In genomic region chr5:110463116-110463515, GRCh38 we compare ENCODE assay signal across 22 cellular contexts.
"Had no signal": no experiment of that assay in that cellular context is flagged by ENCODE, and none has a peak within 500 bp of the region (broad histone marks: within the 10 kb centered on the region; RNA-seq: fewer than 3 reads in every experiment).

No MANE protein-coding gene starts in this region.

- H3K4me3 ChIP-seq: gastroesophageal sphincter, prostate gland, right atrium auricular region, thoracic aorta, upper lobe of right lung had no signal

- H3K9me3 ChIP-seq: gastroesophageal sphincter, prostate gland, right atrium auricular region, thoracic aorta, upper lobe of right lung had no signal

- H3K36me3 Mint-ChIP-seq: activated CD4-positive, alpha-beta memory T cell treated with anti-CD3 and anti-CD28 coated beads for 36 hours; activated naive CD8-positive, alpha-beta T cell treated with anti-CD3 and anti-CD28 coated beads, Interleukin-2, amount 10 ng/mL, durations not matched to agents 7 days and 5 days; brain; memory B cell; natural killer cell treated with Interleukin-12 subunit alpha and Interleukin-12 subunit beta and Interleukin-15 and Interleukin-18, amount 100 ng/mL, for 72 hours had no signal

- H3K4me1 Mint-ChIP-seq: activated naive CD8-positive, alpha-beta T cell treated with anti-CD3 and anti-CD28 coated beads, Interleukin-2, amount 10 ng/mL, durations not matched to agents 7 days and 5 days; brain; memory B cell; T-helper 17 cell had no signal

- H3K36me3 ChIP-seq: gastroesophageal sphincter, prostate gland, right atrium auricular region, thoracic aorta, upper lobe of right lung had no signal

- H3K27ac Mint-ChIP-seq: activated CD4-positive, alpha-beta memory T cell treated with anti-CD3 and anti-CD28 coated beads for 36 hours; activated naive CD4-positive, alpha-beta T cell treated with anti-CD3 and anti-CD28 coated beads for 36 hours; activated naive CD8-positive, alpha-beta T cell treated with anti-CD3 and anti-CD28 coated beads, Interleukin-2, amount 10 ng/mL, durations not matched to agents 7 days and 5 days; activated T-cell treated with anti-CD3 and anti-CD28 coated beads, Interleukin-2, amount 50 U/mL, for 72 hours; brain; effector memory CD8-positive, alpha-beta T cell; memory B cell; natural killer cell treated with Interleukin-12 subunit alpha and Interleukin-12 subunit beta and Interleukin-15 and Interleukin-18, amount 100 ng/mL, for 72 hours; T-helper 17 cell had no signal

- DNase-seq: activated CD4-positive, alpha-beta memory T cell treated with anti-CD3 and anti-CD28 coated beads for 36 hours; activated CD4-positive, alpha-beta T cell treated with anti-CD3 and anti-CD28 coated beads for 48 hours; activated effector memory CD4-positive, alpha-beta T cell treated with Interleukin-2 at 50 U/mL for 16 hours; activated naive CD4-positive, alpha-beta T cell treated with anti-CD3 and anti-CD28 coated beads for 36 hours; activated naive CD8-positive, alpha-beta T cell treated with anti-CD3 and anti-CD28 coated beads, Interleukin-2, amount 10 ng/mL, durations not matched to agents 7 days and 5 days; activated T-cell treated with anti-CD3 and anti-CD28 coated beads, Interleukin-2, amount 50 U/mL, for 72 hours; effector memory CD8-positive, alpha-beta T cell; head of caudate nucleus; islet precursor cell; left cardiac atrium; stimulated activated CD4-positive, alpha-beta T cell treated with anti-CD3 and anti-CD28 coated beads, Interleukin-4, amount 100 ng/mL, for 24 hours; stimulated activated naive CD4-positive, alpha-beta T cell treated with Interleukin-2 at 50 U/mL for 16 hours; T-helper 17 cell; upper lobe of right lung had no signal

- H3K4me3 Mint-ChIP-seq: activated CD4-positive, alpha-beta memory T cell treated with anti-CD3 and anti-CD28 coated beads for 36 hours; activated naive CD4-positive, alpha-beta T cell treated with anti-CD3 and anti-CD28 coated beads for 36 hours; activated naive CD8-positive, alpha-beta T cell treated with anti-CD3 and anti-CD28 coated beads, Interleukin-2, amount 10 ng/mL, durations not matched to agents 7 days and 5 days; activated T-cell treated with anti-CD3 and anti-CD28 coated beads, Interleukin-2, amount 50 U/mL, for 72 hours; brain; effector memory CD8-positive, alpha-beta T cell; memory B cell; natural killer cell treated with Interleukin-12 subunit alpha and Interleukin-12 subunit beta and Interleukin-15 and Interleukin-18, amount 100 ng/mL, for 72 hours; T-helper 17 cell had no signal

- H3K27me3 ChIP-seq: gastroesophageal sphincter, right atrium auricular region, upper lobe of right lung had no signal

- H3K9me3 Mint-ChIP-seq: activated CD4-positive, alpha-beta memory T cell treated with anti-CD3 and anti-CD28 coated beads for 36 hours; activated naive CD4-positive, alpha-beta T cell treated with anti-CD3 and anti-CD28 coated beads for 36 hours; activated naive CD8-positive, alpha-beta T cell treated with anti-CD3 and anti-CD28 coated beads, Interleukin-2, amount 10 ng/mL, durations not matched to agents 7 days and 5 days; brain; effector memory CD8-positive, alpha-beta T cell; memory B cell had no signal

- ATAC-seq: activated T-cell treated with anti-CD3 and anti-CD28 coated beads, Interleukin-2, amount 50 U/mL, for 72 hours; effector memory CD8-positive, alpha-beta T cell; esophagus mucosa; gastroesophageal sphincter; left cardiac atrium; natural killer cell treated with Interleukin-12 subunit alpha and Interleukin-12 subunit beta and Interleukin-15 and Interleukin-18, amount 100 ng/mL, for 72 hours; T-helper 17 cell; upper lobe of right lung had no signal

- H3K27me3 Mint-ChIP-seq: activated CD4-positive, alpha-beta memory T cell treated with anti-CD3 and anti-CD28 coated beads for 36 hours; activated naive CD8-positive, alpha-beta T cell treated with anti-CD3 and anti-CD28 coated beads, Interleukin-2, amount 10 ng/mL, durations not matched to agents 7 days and 5 days; brain; effector memory CD8-positive, alpha-beta T cell; memory B cell; natural killer cell treated with Interleukin-12 subunit alpha and Interleukin-12 subunit beta and Interleukin-15 and Interleukin-18, amount 100 ng/mL, for 72 hours; T-helper 17 cell had no signal

- H3K4me1 ChIP-seq: gastroesophageal sphincter, prostate gland, right atrium auricular region, upper lobe of right lung had no signal

- H3K27ac ChIP-seq: gastroesophageal sphincter, prostate gland, right atrium auricular region, thoracic aorta, upper lobe of right lung had no signal
